In genomic region chr3:182693723-182694122, GRCh38 we compare ENCODE assay signal across 1 cellular context.
A peak's percentile ranks its signal among the peaks of the same experiment; 100 is the strongest.
TF ChIP-seq lines count a peak whose summit lies in the region.

No MANE protein-coding gene starts in this region.

TF ChIP-seq in K562, 482 proteins besides CTCF, POLR2A, EP300 and RAD21:
- TF ChIP-seq RREB1 (CRISPR knock-in tag; IDR thresholded peaks at IDR 0.05) (no peak), ZNF121 (CRISPR knock-in tag; conservative IDR thresholded peaks at IDR 0.05) (peak; percentile 67)
